ENCODE assay signal across 8 cellular contexts in genomic region chr17:56833812-56834379, GRCh38. TPM values are rescaled to one million over a fixed set of nuclear protein-coding genes. Genes with fewer than 3 reads are reported as not detected.
A peak's percentile ranks its signal among the peaks of the same experiment; 100 is the strongest.
DNase-seq lines count a peak whose midpoint lies in the region; ATAC-seq and TF ChIP-seq lines count a peak whose summit lies in the region.

A gene with protein sequence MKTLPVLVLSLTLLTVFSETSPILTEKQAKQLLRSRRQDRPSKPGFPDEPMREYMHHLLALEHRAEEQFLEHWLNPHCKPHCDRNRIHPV (minus strand): TSS chr17:56833920. CDS start chr17:56815810, 18,110 bp downstream.
TSS of gene DGKE (plus strand) at chr17:56834151. CDS start at chr17:56834796, 645 bp downstream.

- peaks cover 4% of the 10 kb centered on the region for H3K36me3 ChIP-seq in CD8-positive, alpha-beta memory T cell (ENCODE audit: insufficient read depth, low read length)
- H3K36me3 ChIP-seq in effector memory CD4-positive, alpha-beta T cell (ENCODE audit: control insufficient read depth, insufficient read depth, low read length) = no peaks in the 10 kb centered on the region
- H3K36me3 ChIP-seq in mesendoderm (ENCODE audit: control insufficient read depth, insufficient read depth, low read length) = no peaks in the 10 kb centered on the region

- no peak within 1 kb of the TSS for H4K8ac ChIP-seq in mesendoderm (ENCODE audit: low read depth, low read length)

- H3K4me3 ChIP-seq in CD8-positive, alpha-beta memory T cell (ENCODE audit: low read length) = peak within 1 kb of the TSS; percentile 84
- H3K4me3 ChIP-seq in HL-60 (replicated peaks; ENCODE audit: insufficient read depth, low read length) = peak within 1 kb of the TSS; percentile 83
- H3K4me3 ChIP-seq in effector memory CD4-positive, alpha-beta T cell (ENCODE audit: insufficient read depth, low read depth, low read length, poor library complexity, severe bottlenecking) = peak within 1 kb of the TSS; percentile 91
- peak within 1 kb of the TSS; percentile 49 for H3K4me3 ChIP-seq in mesendoderm (ENCODE audit: low read length)

- DNase-seq in CD8-positive, alpha-beta memory T cell = peak; percentile 98 to 100 (median 98)
- peak; percentile 81 to 97 for DNase-seq in HL-60 (ENCODE audit: low read depth in 1 of 2, low spot score in 1 of 2)
- DNase-seq in NCI-H82 treated with DMSO at 0.1 percent for 48 hours (lab: John Stamatoyannopoulos, UW; ENCODE audit: unreplicated experiment) = peak; percentile 86
- peak; percentile 98 to 99 for DNase-seq in activated CD8-positive, alpha-beta memory T cell treated with anti-CD3 and anti-CD28 coated beads for 4 hours (ENCODE audit: low read depth in 2 of 2)
- peak; percentile 98 to 99 (median 98) for DNase-seq in effector memory CD4-positive, alpha-beta T cell
- DNase-seq in mesendoderm = peak; percentile 96
- peak; percentile 98 for DNase-seq in stimulated activated CD8-positive, alpha-beta memory T cell treated with anti-CD3 and anti-CD28 coated beads, Interleukin-12 subunit alpha, Interleukin-12 subunit beta, amount 100 ng/mL, for 4 hours (ENCODE audit: low read depth)

- peak within 1 kb of the TSS; percentile 91 to 98 (median 94) for H3K27ac Mint-ChIP-seq in CD8-positive, alpha-beta memory T cell

- peak; percentile 63 for ATAC-seq in GM19467 (IDR thresholded peaks at IDR 0.05; ENCODE audit: unreplicated experiment)

- H3K79me2 ChIP-seq in mesendoderm (ENCODE audit: control insufficient read depth, insufficient read depth, low read length) = no peaks in the 10 kb centered on the region

- peak within 1 kb of the TSS; percentile 83 for H3K4me2 ChIP-seq in mesendoderm (ENCODE audit: low read length)

- CTCF ChIA-PET in CD8-positive, alpha-beta memory T cell (lab: Charles Lee) = interaction anchor here (1.3 to 7.7 kb wide), 3 partner anchors 14 to 54 kb away, joined by 3 to 42 read pairs (median 7); no protein-coding TSS in a partner anchor

- H3K23ac ChIP-seq in mesendoderm (ENCODE audit: low read length) = peak within 1 kb of the TSS; percentile 51

- H3K27me3 ChIP-seq in CD8-positive, alpha-beta memory T cell (ENCODE audit: insufficient read depth, low read length, poor library complexity, severe bottlenecking) = no peaks in the 10 kb centered on the region
- H3K27me3 ChIP-seq in HL-60 (ENCODE audit: insufficient read depth, poor library complexity, severe bottlenecking) = no peaks in the 10 kb centered on the region
- no peaks in the 10 kb centered on the region for H3K27me3 ChIP-seq in effector memory CD4-positive, alpha-beta T cell (replicated peaks; ENCODE audit: control insufficient read depth, insufficient read depth, low read length, poor library complexity, severe bottlenecking)
- no peaks in the 10 kb centered on the region for H3K27me3 ChIP-seq in mesendoderm (ENCODE audit: insufficient read depth, low read length, poor library complexity)

- no peak for TF ChIP-seq CTCF in HL-60 (IDR thresholded peaks at IDR 0.05; ENCODE audit: insufficient read depth, low read length)

- peak within 1 kb of the TSS; percentile 85 for H3K56ac ChIP-seq in mesendoderm (ENCODE audit: low read length)

- H3K9me3 Mint-ChIP-seq in CD8-positive, alpha-beta memory T cell = no peaks in the 10 kb centered on the region

- H2BK15ac ChIP-seq in mesendoderm (replicated peaks; ENCODE audit: low read depth) = no peak within 1 kb of the TSS

- H2BK5ac ChIP-seq in mesendoderm (ENCODE audit: low read length) = no peak within 1 kb of the TSS

- no CpG with 5 or more reads among the region's 65 CpGs for WGBS in mesendoderm (ENCODE audit: extremely low coverage, insufficient coverage, low lambda C conversion rate)

- H3K27ac ChIP-seq in CD8-positive, alpha-beta memory T cell (ENCODE audit: low read depth, low read length) = peak within 1 kb of the TSS; percentile 80
- H3K27ac ChIP-seq in HL-60 (replicated peaks) (peak within 1 kb of the TSS; percentile 59), mesendoderm (ENCODE audit: low read depth, low read length) (peak within 1 kb of the TSS; percentile 39)
- peak within 1 kb of the TSS; percentile 83 for H3K27ac ChIP-seq in effector memory CD4-positive, alpha-beta T cell (ENCODE audit: insufficient read depth, low read length, poor library complexity, severe bottlenecking)

- POLR2A ChIA-PET in CD8-positive, alpha-beta memory T cell (lab: Charles Lee) = interaction anchor here (0.8 to 3.9 kb wide), 9 partner anchors 8 to 1685 kb away, joined by 3 to 27 read pairs (median 5); partner anchors contain the start of genes AKAP1 and TRIM25

- H2BK120ac ChIP-seq in mesendoderm (ENCODE audit: low read depth, low read length) = no peak within 1 kb of the TSS

- H3K4me1 ChIP-seq in CD8-positive, alpha-beta memory T cell (ENCODE audit: insufficient read depth, low read length) = peaks cover 53% of the 10 kb centered on the region
- peaks cover 23% of the 10 kb centered on the region for H3K4me1 ChIP-seq in effector memory CD4-positive, alpha-beta T cell (ENCODE audit: control insufficient read depth, insufficient read depth, low read length, poor library complexity, severe bottlenecking)
- H3K4me1 ChIP-seq in mesendoderm (ENCODE audit: control insufficient read depth, low read depth, low read length) = no peaks in the 10 kb centered on the region

- no peak within 1 kb of the TSS for H4K5ac ChIP-seq in mesendoderm (ENCODE audit: low read length)

- peaks cover 5% of the 10 kb centered on the region for H3K79me1 ChIP-seq in mesendoderm (ENCODE audit: low read length)

- no peaks in the 10 kb centered on the region for H3K9me3 ChIP-seq in CD8-positive, alpha-beta memory T cell (ENCODE audit: low read length)
- H3K9me3 ChIP-seq in effector memory CD4-positive, alpha-beta T cell (ENCODE audit: control insufficient read depth, low read length) = no peaks in the 10 kb centered on the region

- peak within 1 kb of the TSS; percentile 83 for H3K4ac ChIP-seq in mesendoderm (ENCODE audit: low read depth, low read length)

- peak within 1 kb of the TSS; percentile 95 to 100 (median 96) for H3K4me3 Mint-ChIP-seq in CD8-positive, alpha-beta memory T cell

- H3K18ac ChIP-seq in mesendoderm (ENCODE audit: low read length) = peak within 1 kb of the TSS; percentile 95

- H3K36me3 Mint-ChIP-seq in CD8-positive, alpha-beta memory T cell = peaks cover 0 to 49% (median 8%) of the 10 kb centered on the region in 3 donors

- no peaks in the 10 kb centered on the region for H3K27me3 Mint-ChIP-seq in CD8-positive, alpha-beta memory T cell

- H3K9ac ChIP-seq in mesendoderm (ENCODE audit: low read length) = peak within 1 kb of the TSS; percentile 70

- H3K4me1 Mint-ChIP-seq in CD8-positive, alpha-beta memory T cell = peaks cover 51 to 71% (median 67%) of the 10 kb centered on the region in 3 donors

- H2AK5ac ChIP-seq in mesendoderm (ENCODE audit: low read length) = no peak within 1 kb of the TSS

RNA-seq across cellular contexts. Expression of the first gene that starts in this region (rescaled TPM):
- 1 to 10 TPM; 3.2 to 4.6 TPM for total RNA-seq in CD8-positive, alpha-beta memory T cell
- 2.5 TPM for polyA plus RNA-seq in CD8-positive, alpha-beta memory T cell
- 0.41 TPM for polyA plus RNA-seq in mesendoderm (2013, experiment 1 of 2)
- polyA plus RNA-seq in mesendoderm (2013, experiment 2 of 2) = 0.56 TPM

RNA-seq across cellular contexts. Expression of gene DGKE, which starts in this region (rescaled TPM):
- total RNA-seq in CD8-positive, alpha-beta memory T cell = 10 to 100 TPM; 26.7 to 30.5 TPM
- 4.9 TPM for polyA plus RNA-seq in CD8-positive, alpha-beta memory T cell
- polyA plus RNA-seq in mesendoderm (2013, experiment 1 of 2) = 1.9 TPM
- 1.7 TPM for polyA plus RNA-seq in mesendoderm (2013, experiment 2 of 2)

Comparison
In these comparisons a context has a peak if more than half of its experiments do, and no peak if none do; other contexts are left out.
1. Peak in every context shown above with its lines: DNase-seq, ATAC-seq, H3K4me3 ChIP-seq and H3K27ac ChIP-seq.